8 cellular contexts compared by ENCODE assay signal in genomic region chr16:69465083-69465721, GRCh38. TPM values are rescaled to one million over a fixed set of nuclear protein-coding genes. Genes with fewer than 3 reads are reported as not detected.
DNase-seq lines count a peak whose midpoint lies in the region; ATAC-seq, FAIRE-seq and TF ChIP-seq lines count a peak whose summit lies in the region.

No MANE protein-coding gene starts in this region.

- POLR2A ChIA-PET in HepG2 (lab: Yijun Ruan, JAX): interaction anchor here (0.6 to 5.7 kb wide), 7 partner anchors 9 to 68 kb away, joined by 3 to 52 read pairs (median 5); no protein-coding TSS in a partner anchor

- no peak; a peak in 1 of 4 replicates for TF ChIP-seq EP300 in HepG2 (IDR thresholded peaks at IDR 0.05; ENCODE audit: low read depth in 2 of 2, low read length in 2 of 2)
- no peak for TF ChIP-seq EP300 in HepG2 (CRISPR knock-in tag; IDR thresholded peaks at IDR 0.05; ENCODE audit: borderline replicate concordance)

- H3K27ac ChIP-seq in VCaP: peak overlapping the region; percentile 63
- peak overlapping the region; percentile 82 for H3K27ac ChIP-seq in HepG2 (ENCODE audit: extremely low read length, insufficient read depth, low read length)
- no peak overlapping the region for H3K27ac ChIP-seq in right cardiac atrium (ENCODE audit: low read length)

- H3K79me2 ChIP-seq in HepG2 (ENCODE audit: insufficient read depth, low read length): peaks cover 6% of the 10 kb centered on the region

- peaks cover 8 to 34% of the 10 kb centered on the region in 2 experiments for H3K36me3 ChIP-seq in HepG2 (replicated peaks in 1 of 2; ENCODE audit: control insufficient read depth in 1 of 2, insufficient read depth in 2 of 2, low read length in 2 of 2)

- H3K27me3 ChIP-seq in HepG2 (ENCODE audit: control insufficient read depth in 1 of 2, insufficient read depth in 2 of 2, low read length in 2 of 2) (no peaks in the 10 kb centered on the region), right cardiac atrium (ENCODE audit: control insufficient read depth, insufficient read depth) (no peaks in the 10 kb centered on the region)

- TF ChIP-seq CTCF in VCaP (conservative IDR thresholded peaks at IDR 0.05) (peak; percentile 35), HepG2 (CRISPR knock-in tag; IDR thresholded peaks at IDR 0.05) (peak; percentile 64)

- H3K4me1 ChIP-seq in HepG2 (ENCODE audit: insufficient read depth, low read length) (peaks cover 73% of the 10 kb centered on the region), right cardiac atrium (ENCODE audit: control insufficient read depth, insufficient read depth, low read length) (no peaks in the 10 kb centered on the region)

- no peak for FAIRE-seq in HepG2 (lab: Jason Lieb, UNC)

- TF ChIP-seq RAD21 in HepG2 (CRISPR knock-in tag; IDR thresholded peaks at IDR 0.05): peak; percentile 40

- H3K4me3 ChIP-seq in HepG2 (replicated peaks in 1 of 3; ENCODE audit: insufficient read depth in 1 of 3, low read depth in 2 of 3, low read length in 3 of 3): peak overlapping the region in 2 of 3 experiments; percentile 3 to 38; a peak in 3 of 6 replicates
- no peak overlapping the region for H3K4me3 ChIP-seq in right cardiac atrium (ENCODE audit: low read length)

- no peaks in the 10 kb centered on the region for H3K9me3 ChIP-seq in HepG2 (ENCODE audit: low read length)
- H3K9me3 ChIP-seq in right cardiac atrium (ENCODE audit: control insufficient read depth, low read length): no peaks in the 10 kb centered on the region

- ATAC-seq in HG02759 (IDR thresholded peaks at IDR 0.05; ENCODE audit: unreplicated experiment): peak; percentile 60
- peak; percentile 66 for ATAC-seq in HepG2
- ATAC-seq in right cardiac atrium: no peak

- 16% methylated on average over 6 of the region's 6 CpGs for WGBS in HepG2 (ENCODE audit: low lambda C conversion rate)
- WGBS in right cardiac atrium: 64% methylated on average over 6 of the region's 6 CpGs

- H3K9ac ChIP-seq in HepG2 (ENCODE audit: insufficient read depth, low read depth, low read length): peak overlapping the region; percentile 41

- CTCF ChIA-PET in HepG2 (lab: Yijun Ruan, JAX; ENCODE audit: low intra/inter-chr PET ratio, low total read pairs): interaction anchor here (1.2 to 1.4 kb wide), 2 partner anchors 68 to 69 kb away, joined by 5 read pairs; no protein-coding TSS in a partner anchor

- peak; percentile 89 for DNase-seq in EH (ENCODE audit: low read depth)
- DNase-seq in HepG2 (ENCODE audit: low spot score): peak; percentile 45
- DNase-seq in NCI-H345 treated with DMSO at 0.1 percent for 48 hours (lab: John Stamatoyannopoulos, UW; ENCODE audit: unreplicated experiment): no peak
- DNase-seq in ACHN: no peak
- no peak for DNase-seq in DMS79 (lab: John Stamatoyannopoulos, UW)
- no peak for DNase-seq in right cardiac atrium

- TSS peak; percentile 93 for BruUV-seq in HepG2 (replicated peaks; lab: Mats Ljungman, UMichigan)

- no peaks in the 10 kb centered on the region for H4K20me1 ChIP-seq in HepG2 (ENCODE audit: insufficient read depth, low read length)

- intact Hi-C loops in HepG2 (cut with micrococcal nuclease; ENCODE audit: unreplicated experiment): loop anchor here (1.0 kb wide), 1 partner anchor 67 kb away; no protein-coding TSS in a partner anchor
- intact Hi-C loops in right cardiac atrium (cut with DNase I): no loop called here

- no peak; a peak in 2 of 4 replicates for TF ChIP-seq POLR2A in HepG2 (IDR thresholded peaks at IDR 0.05; ENCODE audit: insufficient read depth in 1 of 2, low read depth in 2 of 2, low read length in 2 of 2)

- in situ Hi-C loops in HepG2 (cut with HindIII; ENCODE audit: extremely low pct_ligation_motif_present, low pct_unique_long_range_greater_than_20kb) (loop anchor here (5.0 kb wide), 1 partner anchor 68 kb away; no protein-coding TSS in a partner anchor), ACHN (cut with HindIII; ENCODE audit: low pct_ligation_motif_present, low pct_unique_long_range_greater_than_20kb, low sequenced_read_pairs) (no loop called here)

- peak overlapping the region; percentile 66 for H3K4me2 ChIP-seq in HepG2 (ENCODE audit: low read depth, low read length)

- no peak overlapping the region for H2AFZ ChIP-seq in HepG2 (ENCODE audit: low read length)

TF ChIP-seq in HepG2, 621 proteins besides CTCF, POLR2A, EP300 and RAD21 (continues in another document):
- TF ChIP-seq NR3C1 (CRISPR knock-in tag; IDR thresholded peaks at IDR 0.05) (no peak), RELA (CRISPR knock-in tag; IDR thresholded peaks at IDR 0.05) (0 out of 2 replicates have a peak, but pooled peaks have one; percentile 50), HNRNPUL1 (IDR thresholded peaks at IDR 0.05; ENCODE audit: low read depth, low read length) (no peak), DBP (CRISPR knock-in tag; IDR thresholded peaks at IDR 0.05; ENCODE audit: not compliant biosample characterization) (no peak), ZBTB21 (CRISPR knock-in tag; IDR thresholded peaks at IDR 0.05) (no peak), NPAS2 (CRISPR knock-in tag; IDR thresholded peaks at IDR 0.05; ENCODE audit: borderline replicate concordance) (no peak), ZNF275 (CRISPR knock-in tag; IDR thresholded peaks at IDR 0.05; ENCODE audit: borderline replicate concordance) (peak; percentile 58; the same call in 1 of the 2 replicates), ZFX (CRISPR knock-in tag; IDR thresholded peaks at IDR 0.05; ENCODE audit: low read depth) (no peak), PRMT3 (CRISPR knock-in tag; IDR thresholded peaks at IDR 0.05; ENCODE audit: borderline replicate concordance, low read depth) (no peak), MEF2D (CRISPR knock-in tag; IDR thresholded peaks at IDR 0.05) (no peak; the same call in 1 of the 2 replicates), ZKSCAN5 (CRISPR knock-in tag; IDR thresholded peaks at IDR 0.05) (no peak; the same call in 1 of the 2 replicates), SMARCC2 (IDR thresholded peaks at IDR 0.05) (no peak), TCF12 (IDR thresholded peaks at IDR 0.05) (no peak), TCF12 (CRISPR knock-in tag; IDR thresholded peaks at IDR 0.05) (no peak), KLF15 (CRISPR knock-in tag; IDR thresholded peaks at IDR 0.05; ENCODE audit: borderline replicate concordance) (no peak), ZNF143 (CRISPR knock-in tag; IDR thresholded peaks at IDR 0.05) (no peak), TAF1 (CRISPR knock-in tag; IDR thresholded peaks at IDR 0.05) (peak; percentile 33; the same call in 1 of the 2 replicates)
- TF ChIP-seq, protein P1, sequence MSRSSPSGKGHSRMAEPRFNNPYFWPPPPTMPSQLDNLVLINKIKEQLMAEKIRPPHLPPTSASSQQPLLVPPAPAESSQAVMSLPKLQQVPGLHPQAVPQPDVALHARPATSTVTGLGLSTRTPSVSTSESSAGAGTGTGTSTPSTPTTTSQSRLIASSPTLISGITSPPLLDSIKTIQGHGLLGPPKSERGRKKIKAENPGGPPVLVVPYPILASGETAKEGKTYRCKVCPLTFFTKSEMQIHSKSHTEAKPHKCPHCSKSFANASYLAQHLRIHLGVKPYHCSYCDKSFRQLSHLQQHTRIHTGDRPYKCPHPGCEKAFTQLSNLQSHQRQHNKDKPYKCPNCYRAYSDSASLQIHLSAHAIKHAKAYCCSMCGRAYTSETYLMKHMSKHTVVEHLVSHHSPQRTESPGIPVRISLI (CRISPR knock-in tag; IDR thresholded peaks at IDR 0.05; ENCODE audit: borderline replicate concordance): no peak

RNA-seq across cellular contexts. Expression of gene CYB5B, which starts 40.8 kb away (rescaled TPM):
- 432 and 638 TPM in 2 replicates for total RNA-seq in HepG2 (2016; rRNA removed; fragmentation: Illumina TruSeq; extraction: Trizol)
- total RNA-seq in HepG2 (2016; cell fraction: cytosol; rRNA removed; fragmentation: Illumina TruSeq; extraction: Trizol; ENCODE audit: low read depth): 65.6 and 75.3 TPM in 2 replicates
- 436 and 657 TPM in 2 replicates for total RNA-seq in HepG2 (2016; cell fraction: insoluble cytoplasmic fraction; rRNA removed; fragmentation: Illumina TruSeq; extraction: Trizol)
- total RNA-seq in HepG2 (2016; cell fraction: membrane; rRNA removed; fragmentation: Illumina TruSeq; extraction: Trizol): 216 TPM in 2 replicates
- 130 and 153 TPM in 2 replicates for total RNA-seq in HepG2 (2016; cell fraction: nucleus; rRNA removed; fragmentation: Illumina TruSeq; extraction: Trizol)
- polyA plus RNA-seq in HepG2 (2011; rRNA removed): 207 and 234 TPM in 2 replicates
- 139 and 166 TPM in 2 replicates for polyA plus RNA-seq in HepG2 (2011; cell fraction: cytosol; rRNA removed)
- 47.1 and 59.8 TPM in 2 replicates for polyA plus RNA-seq in HepG2 (2011; cell fraction: nucleus; rRNA removed)
- polyA plus RNA-seq in HepG2 (2012): 126 and 167 TPM in 2 replicates
- polyA plus RNA-seq in HepG2 (2016; cell fraction: cytosol; fragmentation: Illumina TruSeq; extraction: Trizol; ENCODE audit: low read depth): 67.1 and 71.7 TPM in 2 replicates
- polyA plus RNA-seq in HepG2 (2016; cell fraction: insoluble cytoplasmic fraction; fragmentation: Illumina TruSeq; extraction: Trizol; ENCODE audit: low read depth): 674 and 738 TPM in 2 replicates
- polyA plus RNA-seq in HepG2 (2016; cell fraction: membrane; fragmentation: Illumina TruSeq; extraction: Trizol; ENCODE audit: low read depth): 166 and 175 TPM in 2 replicates
- 241 and 258 TPM in 2 replicates for polyA plus RNA-seq in HepG2 (2016; cell fraction: nucleus; fragmentation: Illumina TruSeq; extraction: Trizol; ENCODE audit: insufficient read depth, low read depth)
- 211 and 254 TPM in 2 replicates for polyA minus RNA-seq in HepG2 (2011; rRNA and poly(A)+ RNA removed; ENCODE audit: low replicate concordance)
- 91.9 and 119 TPM in 2 replicates for polyA minus RNA-seq in HepG2 (2011; cell fraction: cytosol; rRNA and poly(A)+ RNA removed)
- 108 and 125 TPM in 2 replicates for polyA minus RNA-seq in HepG2 (2011; cell fraction: nucleus; rRNA and poly(A)+ RNA removed)
- 10 to 100 TPM; 65.0 to 68.7 (median 65.9) TPM for total RNA-seq in right cardiac atrium
- 63.9 TPM for polyA plus RNA-seq in right cardiac atrium

Comparison
In these comparisons a context has a peak if more than half of its experiments do, and no peak if none do; other contexts are left out.
1. DNase-seq: peak in EH (single experiment) and HepG2 (single experiment); none in NCI-H345 treated with DMSO at 0.1 percent for 48 hours (single experiment), ACHN (single experiment), DMS79 (single experiment) and right cardiac atrium (0 of 3).
2. ATAC-seq: peak in HG02759 (single experiment) and HepG2 (single experiment); none in right cardiac atrium (0 of 2).